ENCODE assay signal across 8 cellular contexts in the genomic region with DNA sequence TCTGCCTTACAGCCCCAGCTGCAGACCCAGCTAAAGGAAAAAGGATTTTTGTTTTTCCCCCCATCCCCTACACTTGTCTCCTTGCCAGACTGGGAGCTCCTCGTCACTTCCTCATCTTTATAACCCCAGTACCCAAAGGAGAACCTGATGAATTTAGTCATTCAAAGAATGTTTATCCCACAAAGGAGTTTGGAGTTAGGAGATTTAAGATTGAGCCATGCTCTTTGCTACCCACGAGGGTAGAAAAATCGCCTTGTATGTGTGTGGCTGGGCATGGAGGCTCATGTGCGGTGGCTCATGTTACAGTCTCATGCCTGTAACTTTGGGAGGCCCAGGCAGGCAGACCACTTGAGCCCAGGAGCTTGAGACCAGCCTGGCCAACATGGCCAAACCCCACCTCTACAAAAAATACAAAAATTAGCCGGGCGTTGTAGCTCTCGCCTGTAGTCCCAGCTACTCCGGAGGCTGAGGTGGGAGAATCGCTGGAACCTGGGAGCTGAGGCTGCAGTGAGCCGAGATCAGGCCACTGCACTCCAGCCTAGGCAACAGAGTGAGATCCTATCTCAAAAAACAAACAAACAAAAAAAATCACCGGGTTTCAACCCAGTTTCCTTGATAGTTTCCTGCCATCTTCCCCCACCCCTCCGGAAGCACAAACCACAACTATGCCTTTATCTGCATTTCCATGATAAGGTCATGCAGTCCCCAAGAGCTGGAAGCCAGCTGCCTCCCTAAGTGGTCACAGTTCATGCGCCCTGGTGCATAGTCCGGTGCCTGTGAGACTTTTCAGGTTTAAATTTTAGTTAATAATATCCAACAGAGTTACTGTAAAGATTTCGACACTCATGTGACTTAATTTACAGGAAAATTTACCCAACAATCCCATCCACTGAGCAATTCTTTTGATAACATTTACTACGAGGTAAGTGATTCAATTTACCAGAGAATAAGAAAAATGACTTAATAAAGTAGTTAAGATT. TPM values are rescaled to one million over a fixed set of nuclear protein-coding genes. Genes with fewer than 3 reads are reported as not detected.
A peak's percentile ranks its signal among the peaks of the same experiment; 100 is the strongest.
DNase-seq lines count a peak whose midpoint lies in the region; FAIRE-seq and TF ChIP-seq lines count a peak whose summit lies in the region.

No MANE protein-coding gene starts in this region.

- TF ChIP-seq CTCF in PC-9 (conservative IDR thresholded peaks at IDR 0.05) (no peak), astrocyte of the spinal cord (IDR thresholded peaks at IDR 0.05; ENCODE audit: low read depth, low read length) (no peak)

- peak overlapping the region; percentile 75; the same call in 1 of the 2 replicates for H3K4me3 ChIP-seq in PC-9
- peak overlapping the region; percentile 62 for H3K4me3 ChIP-seq in astrocyte of the spinal cord (ENCODE audit: low read depth, low read length)

- in situ Hi-C loops in astrocyte of the spinal cord (cut with HindIII; ENCODE audit: low sequenced_read_pairs), result no loop called here

- peaks cover 15% of the 10 kb centered on the region for H3F3A ChIP-seq in PC-9 (ENCODE audit: insufficient read depth, low read depth)

- no peaks in the 10 kb centered on the region for H3K9me3 ChIP-seq in PC-9 (ENCODE audit: insufficient read depth, low read depth)

- H2AFZ ChIP-seq in PC-9, result no peak overlapping the region

- H4K20me1 ChIP-seq in PC-9 (ENCODE audit: insufficient read depth), result no peaks in the 10 kb centered on the region

- FAIRE-seq in GM18507 (lab: Jason Lieb, UNC), result peak; percentile 69

- DNase-seq in GM18507 (ENCODE audit: extremely low spot score, insufficient read length, low read depth) (no peak), PC-9 (peak; percentile 51 to 85), astrocyte of the spinal cord (ENCODE audit: low read depth, low spot score) (no peak), lung microvascular endothelial cell (ENCODE audit: low read depth in 2 of 2) (peak; percentile 80 to 85), NCI-H2107 treated with DMSO at 0.1 percent for 48 hours (lab: John Stamatoyannopoulos, UW; ENCODE audit: unreplicated experiment) (no peak), NCI-H69 (lab: John Stamatoyannopoulos, UW) (no peak), NCI-H748 (lab: John Stamatoyannopoulos, UW; ENCODE audit: unreplicated experiment) (no peak), amygdala (lab: John Stamatoyannopoulos, UW) (no peak)

- H3K27me3 ChIP-seq in PC-9 (ENCODE audit: insufficient read depth, low read depth), result no peaks in the 10 kb centered on the region

- H3K4me2 ChIP-seq in PC-9, result peak overlapping the region; percentile 86

- H3K9me2 ChIP-seq in PC-9 (ENCODE audit: insufficient read depth), result no peaks in the 10 kb centered on the region

- CTCF ChIA-PET in PC-9 (lab: Charles Lee), result interaction anchor here (1.2 kb wide), 1 partner anchor 18 kb away, joined by 3 read pairs; no protein-coding TSS in a partner anchor

- intact Hi-C loops in PC-9 (cut with micrococcal nuclease; ENCODE audit: unreplicated experiment), result loop anchor here (5.0 to 10.0 kb wide), 4 partner anchors 65 to 393 kb away; a partner anchor contains a TSS

- H3K79me2 ChIP-seq in PC-9 (ENCODE audit: low read depth), result peaks cover 43% of the 10 kb centered on the region

- BruUV-seq in PC-9 (replicated peaks; lab: Mats Ljungman, UMichigan), result no TSS peak

- peaks cover 32% of the 10 kb centered on the region for H3K4me1 ChIP-seq in PC-9 (replicated peaks; ENCODE audit: insufficient read depth)

- H3K27ac ChIP-seq in PC-9, result peak overlapping the region; percentile 76

- H3K36me3 ChIP-seq in PC-9 (ENCODE audit: low read depth), result no peaks in the 10 kb centered on the region

- POLR2A ChIA-PET in PC-9 (lab: Charles Lee; ENCODE audit: unreplicated experiment), result interaction anchor here (0.7 kb wide), 1 partner anchor 19 kb away, joined by 3 read pairs; no protein-coding TSS in a partner anchor

RNA-seq across cellular contexts. Expression of a gene that starts 1.5 kb away (rescaled TPM):
- total RNA-seq in PC-9 (2021) (33.4 and 48.2 TPM in 2 replicates), lung microvascular endothelial cell (17.2 and 27.0 TPM in 2 replicates)

RNA-seq across cellular contexts. Expression of a gene that starts 7.1 kb away (rescaled TPM):
- total RNA-seq in PC-9 (2021), result 18.0 and 20.1 TPM in 2 replicates
- 27.2 and 59.5 TPM in 2 replicates for total RNA-seq in lung microvascular endothelial cell

RNA-seq across cellular contexts. Expression of a gene that starts 59.2 kb away (rescaled TPM):
- 15.6 and 15.9 TPM in 2 replicates for total RNA-seq in PC-9 (2021)
- total RNA-seq in lung microvascular endothelial cell, result 5.2 and 6.3 TPM in 2 replicates

Comparison
In these comparisons a context has a peak if more than half of its experiments do, and no peak if none do; other contexts are left out.
1. DNase-seq: peak in PC-9 (2 of 2) and lung microvascular endothelial cell (2 of 2); none in GM18507 (single experiment), astrocyte of the spinal cord (single experiment), NCI-H2107 treated with DMSO at 0.1 percent for 48 hours (single experiment), NCI-H69 (single experiment), NCI-H748 (single experiment) and amygdala (0 of 56).